In the genomic region with DNA sequence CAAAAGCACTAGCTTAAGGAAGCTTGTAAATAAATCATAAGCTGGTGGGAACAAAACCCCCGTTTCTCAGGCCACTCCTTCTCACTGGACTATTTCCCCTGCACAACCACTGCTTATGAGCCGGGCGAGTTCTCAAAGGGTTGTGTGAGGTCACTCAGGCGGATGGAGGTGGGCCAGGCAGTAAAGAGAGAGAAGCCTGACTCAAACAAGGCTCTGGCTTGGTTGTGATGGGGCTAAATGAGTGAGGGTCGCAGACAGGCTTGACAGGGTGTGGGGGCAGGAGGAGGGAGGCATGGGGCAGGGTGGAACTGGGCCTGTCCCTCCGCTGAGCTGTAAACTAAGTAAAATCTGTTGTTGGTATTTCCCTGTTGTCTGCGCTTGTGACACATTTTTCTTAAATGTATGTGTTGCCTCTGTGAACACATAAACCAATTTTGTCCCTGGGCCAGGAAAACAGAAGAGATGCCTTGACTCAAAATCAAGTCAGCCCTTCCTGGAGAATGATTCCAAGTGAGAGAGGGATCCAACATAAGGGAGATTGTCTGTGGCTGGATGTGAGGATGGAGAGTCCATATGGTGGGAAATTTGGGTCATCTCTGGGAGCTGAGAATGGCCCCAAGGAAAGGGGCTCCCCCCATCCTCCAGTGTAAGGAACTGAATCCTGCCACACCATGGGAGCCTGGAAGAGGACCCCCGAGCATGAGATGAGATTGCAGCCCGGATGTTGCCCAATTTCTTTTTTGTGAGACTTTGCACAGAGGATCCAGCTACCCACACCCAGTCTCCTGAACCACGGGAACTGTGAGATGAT, we compare ENCODE assay signal across 11 cellular contexts. TPM values are rescaled to one million over a fixed set of nuclear protein-coding genes. Genes with fewer than 3 reads are reported as not detected.
A peak's percentile ranks its signal among the peaks of the same experiment; 100 is the strongest.
DNase-seq lines count a peak whose midpoint lies in the region; ATAC-seq, FAIRE-seq and TF ChIP-seq lines count a peak whose summit lies in the region.
"Had no signal": no experiment of that assay in that cellular context is flagged by ENCODE, and none has a peak within 500 bp of the region (broad histone marks: within the 10 kb centered on the region; RNA-seq: fewer than 3 reads in every experiment).

No MANE protein-coding gene starts in this region.

- H3K4me2 ChIP-seq in astrocyte (ENCODE audit: low read length), result peak overlapping the region; percentile 4

- H3K9me3 ChIP-seq in astrocyte (ENCODE audit: insufficient read depth, low read depth, low read length), result no peaks in the 10 kb centered on the region
- no peaks in the 10 kb centered on the region for H3K9me3 ChIP-seq in suprapubic skin
- no peaks in the 10 kb centered on the region for H3K9me3 ChIP-seq in BE2C

- H3K27ac ChIP-seq in astrocyte (ENCODE audit: low read depth, low read length) (no peak overlapping the region), suprapubic skin (peak overlapping the region; percentile 49)
- H3K27ac ChIP-seq: SK-N-MC had no signal

- H2AFZ ChIP-seq in astrocyte (ENCODE audit: low read depth, low read length), result no peak overlapping the region

- no peak for TF ChIP-seq POLR2A in suprapubic skin (IDR thresholded peaks at IDR 0.05)

- H3K36me3 ChIP-seq in astrocyte (ENCODE audit: insufficient read depth, low read length) (no peaks in the 10 kb centered on the region), suprapubic skin (no peaks in the 10 kb centered on the region), BE2C (no peaks in the 10 kb centered on the region)

- TF ChIP-seq CTCF in HFF-Myc (IDR thresholded peaks at IDR 0.05; ENCODE audit: low read depth, low read length, missing control alignments) (no peak), astrocyte (IDR thresholded peaks at IDR 0.05; ENCODE audit: insufficient read depth, low read depth, low read length) (no peak), suprapubic skin (IDR thresholded peaks at IDR 0.05) (no peak), BE2C (IDR thresholded peaks at IDR 0.05; ENCODE audit: low read depth, low read length) (no peak)

- ATAC-seq in HG02588 (IDR thresholded peaks at IDR 0.05; ENCODE audit: unreplicated experiment), result no peak

- no peak overlapping the region for H3K4me3 Mint-ChIP-seq in astrocyte (ENCODE audit: unreplicated experiment)

- H3K4me3 ChIP-seq in HFF-Myc (replicated peaks; ENCODE audit: low read depth, low read length) (no peak overlapping the region), astrocyte (ENCODE audit: insufficient read depth, low read depth, low read length) (no peak overlapping the region), suprapubic skin (no peak overlapping the region), BE2C (ENCODE audit: low read depth, low read length) (no peak overlapping the region)
- H3K4me3 ChIP-seq: SK-N-MC had no signal

- DNase-seq in HFF-Myc (ENCODE audit: extremely low read depth, low read depth) (peak; percentile 4), astrocyte (ENCODE audit: low read depth) (no peak), kidney tubule cell (ENCODE audit: low spot score) (peak; percentile 25), suprapubic skin (ENCODE audit: low spot score in 2 of 2) (no peak), HEK293T (ENCODE audit: extremely low spot score) (no peak), BE2C (no peak)
- DNase-seq: GF-D8, NCI-H2171 had no signal

- H4K20me1 ChIP-seq in astrocyte (ENCODE audit: insufficient read depth, low read length), result no peaks in the 10 kb centered on the region

- peaks cover 3% of the 10 kb centered on the region for H3K9me3 Mint-ChIP-seq in astrocyte (ENCODE audit: unreplicated experiment)

- H3K4me1 Mint-ChIP-seq in astrocyte (ENCODE audit: low read depth, unreplicated experiment), result peaks cover 6% of the 10 kb centered on the region

- H3K4me1 ChIP-seq in astrocyte (ENCODE audit: insufficient read depth, low read length), result peaks cover 8% of the 10 kb centered on the region
- peaks cover 4% of the 10 kb centered on the region for H3K4me1 ChIP-seq in suprapubic skin
- no peaks in the 10 kb centered on the region for H3K4me1 ChIP-seq in BE2C

- H3K79me2 ChIP-seq in astrocyte (ENCODE audit: insufficient read depth, low read length), result no peaks in the 10 kb centered on the region

- H3K36me3 Mint-ChIP-seq in astrocyte (ENCODE audit: low read depth, unreplicated experiment), result no peaks in the 10 kb centered on the region

- no peak overlapping the region for H3K9ac ChIP-seq in astrocyte (ENCODE audit: low read length)

- no peak overlapping the region for H3K27ac Mint-ChIP-seq in astrocyte (ENCODE audit: unreplicated experiment)

- POLR2A ChIA-PET in HEK293T (lab: Yijun Ruan, JAX), result no interaction called here

- no peak for FAIRE-seq in astrocyte (lab: Jason Lieb, UNC)

- CTCF ChIA-PET in HEK293T (lab: Yijun Ruan, JAX), result no interaction called here

- WGBS in suprapubic skin, result 69% methylated on average over 10 of the region's 10 CpGs

- peaks cover 12% of the 10 kb centered on the region for H3K27me3 Mint-ChIP-seq in astrocyte (ENCODE audit: low read depth, unreplicated experiment)

- TF ChIP-seq EP300 in suprapubic skin (IDR thresholded peaks at IDR 0.05), result no peak

- H3K27me3 ChIP-seq in astrocyte (ENCODE audit: insufficient read depth, low read length) (peaks cover 2% of the 10 kb centered on the region), suprapubic skin (no peaks in the 10 kb centered on the region), BE2C (no peaks in the 10 kb centered on the region)

TF ChIP-seq in HEK293T, 16 proteins besides CTCF, POLR2A, EP300 and RAD21:
- TF ChIP-seq L3MBTL2 (conservative IDR thresholded peaks at IDR 0.05) (no peak), NFRKB (IDR thresholded peaks at IDR 0.05) (no peak), FOXA1 (IDR thresholded peaks at IDR 0.05) (no peak), LEF1 (IDR thresholded peaks at IDR 0.05; ENCODE audit: borderline replicate concordance) (no peak), CTBP1 (IDR thresholded peaks at IDR 0.05; ENCODE audit: borderline replicate concordance) (no peak), HDGF (IDR thresholded peaks at IDR 0.05; ENCODE audit: borderline replicate concordance) (no peak), TARDBP (IDR thresholded peaks at IDR 0.05) (no peak), SUZ12 (IDR thresholded peaks at IDR 0.05) (no peak), ZNF384 (IDR thresholded peaks at IDR 0.05) (no peak), SP1 (IDR thresholded peaks at IDR 0.05) (no peak), ARNT (IDR thresholded peaks at IDR 0.05) (no peak), BHLHE40 (IDR thresholded peaks at IDR 0.05; ENCODE audit: borderline replicate concordance) (no peak), FOXK2 (IDR thresholded peaks at IDR 0.05) (no peak), ELF4 (IDR thresholded peaks at IDR 0.05) (no peak)
- TF ChIP-seq, protein P1, sequence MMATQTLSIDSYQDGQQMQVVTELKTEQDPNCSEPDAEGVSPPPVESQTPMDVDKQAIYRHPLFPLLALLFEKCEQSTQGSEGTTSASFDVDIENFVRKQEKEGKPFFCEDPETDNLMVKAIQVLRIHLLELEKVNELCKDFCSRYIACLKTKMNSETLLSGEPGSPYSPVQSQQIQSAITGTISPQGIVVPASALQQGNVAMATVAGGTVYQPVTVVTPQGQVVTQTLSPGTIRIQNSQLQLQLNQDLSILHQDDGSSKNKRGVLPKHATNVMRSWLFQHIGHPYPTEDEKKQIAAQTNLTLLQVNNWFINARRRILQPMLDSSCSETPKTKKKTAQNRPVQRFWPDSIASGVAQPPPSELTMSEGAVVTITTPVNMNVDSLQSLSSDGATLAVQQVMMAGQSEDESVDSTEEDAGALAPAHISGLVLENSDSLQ (IDR thresholded peaks at IDR 0.05), result no peak

RNA-seq across cellular contexts. Expression of a gene that starts 13.7 kb away (rescaled TPM):
- total RNA-seq in astrocyte, result 0.34 and 0.50 TPM in 2 replicates
- total RNA-seq in suprapubic skin, result 10 to 100 TPM in 1 of 4 donors, 1 to 10 TPM in 2, under 1 TPM in 1; 0.91 to 13.2 (median 5.5) TPM
- not detected for polyA plus RNA-seq in BE2C (2012; ENCODE audit: insufficient read depth, insufficient read length, low read depth)

RNA-seq across cellular contexts. Expression of a gene that starts 30.9 kb away (rescaled TPM):
- total RNA-seq in astrocyte, result not detected in 2 replicates
- total RNA-seq in suprapubic skin, result not detected
- polyA plus RNA-seq in BE2C (2012; ENCODE audit: insufficient read depth, insufficient read length, low read depth), result not detected
- total RNA-seq: epithelial cell of proximal tubule had no signal

RNA-seq across cellular contexts. Expression of a gene that starts 53.1 kb away (rescaled TPM):
- total RNA-seq in astrocyte, result not detected in 2 replicates
- not detected for total RNA-seq in suprapubic skin
- polyA plus RNA-seq in BE2C (2012; ENCODE audit: insufficient read depth, insufficient read length, low read depth), result not detected
- total RNA-seq: epithelial cell of proximal tubule had no signal

Comparison
In these comparisons a context has a peak if more than half of its experiments do, and no peak if none do; other contexts are left out.
1. DNase-seq: peak in HFF-Myc (single experiment) and kidney tubule cell (single experiment); none in astrocyte (single experiment), suprapubic skin (0 of 2), HEK293T (single experiment) and BE2C (single experiment).